Comparison of ENCODE assay signal across 23 cellular contexts in the genomic region with DNA sequence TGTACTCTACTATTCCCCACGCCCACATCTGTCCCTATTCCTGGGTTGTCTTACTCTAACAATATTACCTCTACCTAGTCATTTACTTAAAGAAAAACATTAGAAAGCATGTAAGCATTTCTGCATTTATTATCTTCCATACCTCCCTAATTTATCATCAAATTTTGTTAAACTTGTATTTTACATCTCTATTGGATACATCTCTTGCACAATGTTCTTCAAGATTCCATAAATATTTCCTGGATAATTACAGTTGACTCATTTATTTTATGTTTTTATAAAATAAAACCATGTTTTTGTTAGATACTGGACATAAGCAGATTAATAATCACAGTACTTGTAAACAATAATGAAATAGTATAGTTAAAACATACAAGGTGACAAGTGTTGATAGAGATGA.
"Had no signal": no experiment of that assay in that cellular context is flagged by ENCODE, and none has a peak within 500 bp of the region (broad histone marks: within the 10 kb centered on the region; RNA-seq: fewer than 3 reads in every experiment).

No MANE protein-coding gene starts in this region.

- H3K9me3 ChIP-seq: adrenal gland had no signal

- H3K27me3 ChIP-seq: adrenal gland had no signal

- H3K4me3 ChIP-seq: adrenal gland, SK-N-MC had no signal

- DNase-seq: activated CD4-positive, alpha-beta memory T cell treated with anti-CD3 and anti-CD28 coated beads, Interleukin-2, amount 10 ng/mL, durations not matched to agents 7 days and 5 days; activated CD4-positive, alpha-beta T cell treated with anti-CD3 and anti-CD28 coated beads for 36 hours; activated CD4-positive, alpha-beta T cell treated with anti-CD3 and anti-CD28 coated beads, Interleukin-2, amount 50 U/mL, for 1 hour; activated gamma-delta T cell; activated naive CD4-positive, alpha-beta T cell treated with anti-CD3 and anti-CD28 coated beads for 36 hours; activated T-cell treated with anti-CD3 and anti-CD28 coated beads for 4 hours; activated T-cell treated with anti-CD3 and anti-CD28 coated beads, Interleukin-2, amount 50 U/mL, for 48 hours; adrenal gland; anterior cingulate cortex; cerebellar nuclear complex; NCI-H1092; NCI-H1417; NCI-H1930; NCI-H2107; NCI-H345; NCI-H510A; NCI-H526 treated with DMSO at 0.1 percent for 48 hours; NCI-H82; T-helper 1 cell; WERI-Rb-1 had no signal

- ATAC-seq: activated CD4-positive, alpha-beta T cell treated with anti-CD3 and anti-CD28 coated beads for 36 hours; activated T-helper 17 cell treated with anti-CD3 and anti-CD28 coated beads, Interleukin-2, amount 50 U/mL, for 72 hours had no signal

- H3K27ac Mint-ChIP-seq: activated CD4-positive, alpha-beta memory T cell treated with anti-CD3 and anti-CD28 coated beads, Interleukin-2, amount 10 ng/mL, durations not matched to agents 7 days and 5 days; activated CD4-positive, alpha-beta T cell treated with anti-CD3 and anti-CD28 coated beads for 36 hours; activated naive CD4-positive, alpha-beta T cell treated with anti-CD3 and anti-CD28 coated beads for 36 hours; activated naive CD8-positive, alpha-beta T cell; activated T-helper 17 cell treated with anti-CD3 and anti-CD28 coated beads, Interleukin-2, amount 50 U/mL, for 72 hours had no signal

- H3K4me1 Mint-ChIP-seq: activated CD4-positive, alpha-beta memory T cell treated with anti-CD3 and anti-CD28 coated beads, Interleukin-2, amount 10 ng/mL, durations not matched to agents 7 days and 5 days; activated CD4-positive, alpha-beta T cell treated with anti-CD3 and anti-CD28 coated beads for 36 hours; activated T-helper 17 cell treated with anti-CD3 and anti-CD28 coated beads, Interleukin-2, amount 50 U/mL, for 72 hours had no signal

- H3K27me3 Mint-ChIP-seq: activated CD4-positive, alpha-beta memory T cell treated with anti-CD3 and anti-CD28 coated beads, Interleukin-2, amount 10 ng/mL, durations not matched to agents 7 days and 5 days; activated CD4-positive, alpha-beta T cell treated with anti-CD3 and anti-CD28 coated beads for 36 hours; activated naive CD8-positive, alpha-beta T cell; activated T-helper 17 cell treated with anti-CD3 and anti-CD28 coated beads, Interleukin-2, amount 50 U/mL, for 72 hours had no signal

- H3K27ac ChIP-seq: adrenal gland, SK-N-MC, WERI-Rb-1 had no signal

- H3K9me3 Mint-ChIP-seq: activated CD4-positive, alpha-beta memory T cell treated with anti-CD3 and anti-CD28 coated beads, Interleukin-2, amount 10 ng/mL, durations not matched to agents 7 days and 5 days; activated T-helper 17 cell treated with anti-CD3 and anti-CD28 coated beads, Interleukin-2, amount 50 U/mL, for 72 hours had no signal

- H3K4me1 ChIP-seq: adrenal gland had no signal

- H3K4me3 Mint-ChIP-seq: activated CD4-positive, alpha-beta memory T cell treated with anti-CD3 and anti-CD28 coated beads, Interleukin-2, amount 10 ng/mL, durations not matched to agents 7 days and 5 days; activated CD4-positive, alpha-beta T cell treated with anti-CD3 and anti-CD28 coated beads for 36 hours; activated naive CD4-positive, alpha-beta T cell treated with anti-CD3 and anti-CD28 coated beads for 36 hours; activated naive CD8-positive, alpha-beta T cell; activated T-helper 17 cell treated with anti-CD3 and anti-CD28 coated beads, Interleukin-2, amount 50 U/mL, for 72 hours had no signal

- H3K36me3 ChIP-seq: adrenal gland, WERI-Rb-1 had no signal

- H3K36me3 Mint-ChIP-seq: activated naive CD8-positive, alpha-beta T cell had no signal
